In the genomic region with DNA sequence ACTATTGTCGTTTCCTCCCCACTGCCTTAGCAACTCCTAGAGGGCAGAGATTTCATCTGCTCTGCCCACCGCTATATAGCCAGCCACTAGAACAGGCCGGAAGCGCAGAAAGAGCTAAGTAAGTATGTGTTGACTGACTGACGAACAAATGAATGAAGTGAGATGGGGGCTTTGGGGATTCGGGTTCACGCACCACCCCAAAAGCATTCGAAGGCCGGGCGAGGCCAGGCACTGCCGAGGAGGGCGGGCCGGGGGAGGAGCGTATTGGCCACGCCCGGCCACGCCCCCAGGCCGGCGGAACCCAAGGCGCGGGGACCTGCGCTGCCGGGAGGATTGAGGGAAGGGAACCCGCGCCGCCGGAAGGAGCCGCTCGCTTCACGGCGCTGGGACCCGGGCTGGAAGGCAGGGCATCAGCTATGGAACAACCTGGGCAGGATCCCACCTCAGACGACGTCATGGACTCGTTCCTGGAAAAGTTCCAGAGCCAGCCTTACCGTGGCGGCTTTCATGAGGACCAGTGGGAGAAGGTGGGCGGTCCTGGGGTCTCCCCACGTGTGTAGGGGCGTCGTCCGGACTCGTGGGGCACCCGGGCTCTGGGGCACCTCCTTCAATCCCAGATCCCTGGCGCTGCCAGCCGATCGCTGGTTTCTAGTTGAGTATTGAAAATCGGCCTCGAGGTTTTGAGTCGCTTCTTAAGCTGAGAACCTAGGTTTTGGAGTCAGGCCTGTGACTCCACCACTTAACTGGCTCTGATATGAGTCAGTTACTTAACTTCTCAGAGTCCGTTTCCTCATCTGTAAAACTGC, we compare ENCODE assay signal across 8 cellular contexts. TPM values are rescaled to one million over a fixed set of nuclear protein-coding genes. Genes with fewer than 3 reads are reported as not detected.
A peak's percentile ranks its signal among the peaks of the same experiment; 100 is the strongest.
DNase-seq lines count a peak whose midpoint lies in the region; ATAC-seq and TF ChIP-seq lines count a peak whose summit lies in the region.

A gene with protein sequence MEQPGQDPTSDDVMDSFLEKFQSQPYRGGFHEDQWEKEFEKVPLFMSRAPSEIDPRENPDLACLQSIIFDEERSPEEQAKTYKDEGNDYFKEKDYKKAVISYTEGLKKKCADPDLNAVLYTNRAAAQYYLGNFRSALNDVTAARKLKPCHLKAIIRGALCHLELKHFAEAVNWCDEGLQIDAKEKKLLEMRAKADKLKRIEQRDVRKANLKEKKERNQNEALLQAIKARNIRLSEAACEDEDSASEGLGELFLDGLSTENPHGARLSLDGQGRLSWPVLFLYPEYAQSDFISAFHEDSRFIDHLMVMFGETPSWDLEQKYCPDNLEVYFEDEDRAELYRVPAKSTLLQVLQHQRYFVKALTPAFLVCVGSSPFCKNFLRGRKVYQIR (plus strand): TSS at position 369 of the 806 bp plus-strand sequence. CDS start 48 bp downstream, at position 417.

- peak within 1 kb of the TSS; percentile 62 to 63 for H3K27ac ChIP-seq in lung (ENCODE audit: low read depth in 1 of 2, low read length in 1 of 2)

- H3K9me3 ChIP-seq in lung (ENCODE audit: control insufficient read depth in 2 of 2, insufficient read depth in 1 of 2, low read length in 1 of 2) = no peaks in the 10 kb centered on the region

- H3K4me1 ChIP-seq in lung (ENCODE audit: control insufficient read depth in 2 of 2, insufficient read depth in 2 of 2, low read length in 2 of 2) = peaks cover 0 to 4% of the 10 kb centered on the region in 2 donors

- peaks cover 2 to 5% of the 10 kb centered on the region in 2 donors for H3K36me3 ChIP-seq in lung (ENCODE audit: control insufficient read depth in 2 of 2, insufficient read depth in 2 of 2, low read length in 2 of 2)

- peak within 1 kb of the TSS; percentile 84 for H3K4me3 ChIP-seq in lung

- TF ChIP-seq CTCF in lung (IDR thresholded peaks at IDR 0.05; ENCODE audit: control extremely low read depth, extremely low read depth) = no peak

- peak within 1 kb of the TSS; percentile 74 for H3K27ac Mint-ChIP-seq in activated CD8-positive, alpha-beta T cell treated with anti-CD3 and anti-CD28 coated beads, Interleukin-2, amount 10 ng/mL, durations not matched to agents 7 days and 5 days

- DNase-seq in CD1c-positive myeloid dendritic cell (ENCODE audit: extremely low spot score) (peak; percentile 91), NCI-H82 (lab: John Stamatoyannopoulos, UW) (peak; percentile 92), lung (ENCODE audit: low spot score) (peak; percentile 83)
- DNase-seq in activated CD8-positive, alpha-beta T cell treated with anti-CD3 and anti-CD28 coated beads, Interleukin-2, amount 10 ng/mL, durations not matched to agents 7 days and 5 days = peak; percentile 85
- DNase-seq in effector CD4-positive, alpha-beta T cell = peak; percentile 75
- peak; percentile 60 to 80 (median 75) for DNase-seq in stimulated activated CD4-positive, alpha-beta T cell treated with anti-CD3 and anti-CD28 coated beads, TNF-alpha, amount 100 ng/mL, for 24 hours (ENCODE audit: low read depth in 3 of 3)

- H3K36me3 Mint-ChIP-seq in activated CD8-positive, alpha-beta T cell treated with anti-CD3 and anti-CD28 coated beads, Interleukin-2, amount 10 ng/mL, durations not matched to agents 7 days and 5 days (ENCODE audit: low read depth) = peaks cover 16% of the 10 kb centered on the region

- CTCF ChIA-PET in activated CD8-positive, alpha-beta T cell treated with anti-CD3 and anti-CD28 coated beads, Interleukin-2, amount 10 ng/mL, durations not matched to agents 7 days and 5 days (lab: Charles Lee) = interaction anchor here (0.7 to 4.0 kb wide), 5 partner anchors 24 to 837 kb away, joined by 3 to 29 read pairs (median 3); a partner anchor contains a TSS

- H3K9me3 Mint-ChIP-seq in activated CD8-positive, alpha-beta T cell treated with anti-CD3 and anti-CD28 coated beads, Interleukin-2, amount 10 ng/mL, durations not matched to agents 7 days and 5 days (ENCODE audit: insufficient read depth) = no peaks in the 10 kb centered on the region

- peak within 1 kb of the TSS; percentile 88 for H3K4me3 Mint-ChIP-seq in activated CD8-positive, alpha-beta T cell treated with anti-CD3 and anti-CD28 coated beads, Interleukin-2, amount 10 ng/mL, durations not matched to agents 7 days and 5 days

- peaks cover 26% of the 10 kb centered on the region for H3K4me1 Mint-ChIP-seq in activated CD8-positive, alpha-beta T cell treated with anti-CD3 and anti-CD28 coated beads, Interleukin-2, amount 10 ng/mL, durations not matched to agents 7 days and 5 days (ENCODE audit: low read depth)

- POLR2A ChIA-PET in activated CD8-positive, alpha-beta T cell treated with anti-CD3 and anti-CD28 coated beads, Interleukin-2, amount 10 ng/mL, durations not matched to agents 7 days and 5 days (lab: Charles Lee) = interaction anchor here (0.9 to 2.1 kb wide), 3 partner anchors 10 to 86 kb away, joined by 3 to 6 read pairs (median 6); no protein-coding TSS in a partner anchor

- H3K27me3 ChIP-seq in lung (ENCODE audit: control insufficient read depth, insufficient read depth) = no peaks in the 10 kb centered on the region

- peak; percentile 94 for ATAC-seq in GM19395 (IDR thresholded peaks at IDR 0.05; ENCODE audit: unreplicated experiment)
- ATAC-seq in HG03558 (IDR thresholded peaks at IDR 0.05; ENCODE audit: extremely low read depth, unreplicated experiment) = peak; percentile 83
- peak; percentile 99 for ATAC-seq in activated CD8-positive, alpha-beta T cell treated with anti-CD3 and anti-CD28 coated beads, Interleukin-2, amount 10 ng/mL, durations not matched to agents 7 days and 5 days
- ATAC-seq in lung (ENCODE audit: insufficient read depth, low FRiP score) = peak; percentile 97

- no peaks in the 10 kb centered on the region for H3K27me3 Mint-ChIP-seq in activated CD8-positive, alpha-beta T cell treated with anti-CD3 and anti-CD28 coated beads, Interleukin-2, amount 10 ng/mL, durations not matched to agents 7 days and 5 days (ENCODE audit: low read depth)

- 1% methylated on average over 37 to 51 of the region's 51 CpGs for WGBS in lung, 2 donors

RNA-seq across cellular contexts. Expression of the gene that starts here (rescaled TPM):
- total RNA-seq in activated CD8-positive, alpha-beta T cell treated with anti-CD3 and anti-CD28 coated beads, Interleukin-2, amount 10 ng/mL, durations not matched to agents 7 days and 5 days = 10 to 100 TPM; 18.8 to 21.6 TPM
- 10 to 100 TPM; 17.5 to 18.4 TPM for total RNA-seq in lung
- polyA plus RNA-seq in lung = 10 to 100 TPM; 11.6 to 16.0 TPM

Comparison
In these comparisons a context has a peak if more than half of its experiments do, and no peak if none do; other contexts are left out.
1. Peak in every context shown above with its lines: DNase-seq, ATAC-seq, H3K4me3 ChIP-seq and H3K27ac ChIP-seq.